ENCODE assay signal across 8 cellular contexts in the genomic region with DNA sequence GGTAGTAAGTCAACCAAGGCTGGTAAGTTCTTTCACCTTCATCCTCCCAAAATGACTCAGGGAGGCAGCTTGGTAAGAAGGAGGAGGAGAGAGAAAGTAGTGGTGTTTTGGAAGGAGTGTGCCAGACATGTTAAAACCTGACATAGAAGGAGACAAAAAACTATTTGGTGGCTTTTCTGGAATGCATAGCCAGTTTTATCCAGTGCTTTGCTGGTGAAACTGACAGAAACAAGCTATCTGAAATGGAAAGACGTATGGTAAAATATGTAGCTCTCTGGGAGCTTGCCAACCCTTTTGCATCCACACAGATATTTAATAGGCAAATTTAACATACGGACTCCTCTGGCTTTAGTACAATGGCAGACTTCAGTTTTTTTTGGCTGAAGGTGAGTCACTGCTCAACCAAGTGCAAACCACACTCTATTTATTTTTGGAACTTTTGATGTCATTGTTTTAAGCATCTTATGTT. TPM values are rescaled to one million over a fixed set of nuclear protein-coding genes. Genes with fewer than 3 reads are reported as not detected.
A peak's percentile ranks its signal among the peaks of the same experiment; 100 is the strongest.
DNase-seq lines count a peak whose midpoint lies in the region; ATAC-seq and TF ChIP-seq lines count a peak whose summit lies in the region.

No MANE protein-coding gene starts in this region.

- no peaks in the 10 kb centered on the region for H3K9me3 Mint-ChIP-seq in activated CD8-positive, alpha-beta memory T cell treated with anti-CD3 and anti-CD28 coated beads, Interleukin-2, amount 10 ng/mL, durations not matched to agents 7 days and 5 days (ENCODE audit: low read depth)
- no peaks in the 10 kb centered on the region for H3K9me3 Mint-ChIP-seq in endothelial cell (ENCODE audit: unreplicated experiment)

- intact Hi-C loops in Right ventricle myocardium superior (cut with DNase I): no loop called here

- ATAC-seq in activated CD8-positive, alpha-beta memory T cell treated with anti-CD3 and anti-CD28 coated beads, Interleukin-2, amount 10 ng/mL, durations not matched to agents 7 days and 5 days: peak; percentile 91
- ATAC-seq in HG02678 (IDR thresholded peaks at IDR 0.05; ENCODE audit: unreplicated experiment) (peak; percentile 77), Right ventricle myocardium superior (ENCODE audit: poor library complexity) (no peak)

- H3K4me1 Mint-ChIP-seq in activated CD8-positive, alpha-beta memory T cell treated with anti-CD3 and anti-CD28 coated beads, Interleukin-2, amount 10 ng/mL, durations not matched to agents 7 days and 5 days: peaks cover 53% of the 10 kb centered on the region
- H3K4me1 Mint-ChIP-seq in endothelial cell (ENCODE audit: unreplicated experiment): peaks cover 17% of the 10 kb centered on the region

- peak overlapping the region; percentile 87 for H3K27ac Mint-ChIP-seq in activated CD8-positive, alpha-beta memory T cell treated with anti-CD3 and anti-CD28 coated beads, Interleukin-2, amount 10 ng/mL, durations not matched to agents 7 days and 5 days
- H3K27ac Mint-ChIP-seq in endothelial cell (ENCODE audit: unreplicated experiment): no peak overlapping the region

- H3K27me3 Mint-ChIP-seq in activated CD8-positive, alpha-beta memory T cell treated with anti-CD3 and anti-CD28 coated beads, Interleukin-2, amount 10 ng/mL, durations not matched to agents 7 days and 5 days: no peaks in the 10 kb centered on the region
- no peaks in the 10 kb centered on the region for H3K27me3 Mint-ChIP-seq in endothelial cell (ENCODE audit: unreplicated experiment)

- peak; percentile 49 for DNase-seq in activated CD8-positive, alpha-beta memory T cell treated with anti-CD3 and anti-CD28 coated beads, Interleukin-2, amount 10 ng/mL, durations not matched to agents 7 days and 5 days
- DNase-seq in activated CD8-positive, alpha-beta memory T cell treated with anti-CD3 and anti-CD28 coated beads, Interleukin-2, amount 50 U/mL, for 48 hours: no peak
- DNase-seq in NCI-H446 treated with DMSO at 0.1 percent for 48 hours (lab: John Stamatoyannopoulos, UW): peak; percentile 56
- peak; percentile 56 for DNase-seq in fibroblast of gingiva (ENCODE audit: low read depth)
- DNase-seq in endothelial cell (ENCODE audit: low spot score): no peak
- no peak for DNase-seq in effector CD8-positive, alpha-beta T cell (lab: John Stamatoyannopoulos, UW)
- DNase-seq in Right ventricle myocardium superior: no peak

- peak overlapping the region; percentile 2 for H3K4me3 Mint-ChIP-seq in activated CD8-positive, alpha-beta memory T cell treated with anti-CD3 and anti-CD28 coated beads, Interleukin-2, amount 10 ng/mL, durations not matched to agents 7 days and 5 days
- no peak overlapping the region for H3K4me3 Mint-ChIP-seq in endothelial cell (ENCODE audit: unreplicated experiment)

- H3K36me3 Mint-ChIP-seq in activated CD8-positive, alpha-beta memory T cell treated with anti-CD3 and anti-CD28 coated beads, Interleukin-2, amount 10 ng/mL, durations not matched to agents 7 days and 5 days: peaks cover 74% of the 10 kb centered on the region
- peaks cover 12% of the 10 kb centered on the region for H3K36me3 Mint-ChIP-seq in endothelial cell (ENCODE audit: low read depth, unreplicated experiment)

- CTCF ChIA-PET in activated CD8-positive, alpha-beta memory T cell treated with anti-CD3 and anti-CD28 coated beads, Interleukin-2, amount 10 ng/mL, durations not matched to agents 7 days and 5 days (lab: Charles Lee): interaction anchor here (1.1 kb wide), 1 partner anchor 175 kb away, joined by 3 read pairs; no protein-coding TSS in a partner anchor

- TF ChIP-seq CTCF in endothelial cell (IDR thresholded peaks at IDR 0.05; ENCODE audit: unreplicated experiment): no peak

RNA-seq across cellular contexts. Expression of gene RAB14, which starts 45.4 kb away (rescaled TPM):
- total RNA-seq in activated CD8-positive, alpha-beta memory T cell treated with anti-CD3 and anti-CD28 coated beads, Interleukin-2, amount 10 ng/mL, durations not matched to agents 7 days and 5 days: 10 to 100 TPM; 57.6 to 71.2 TPM
- total RNA-seq in endothelial cell (ENCODE audit: unreplicated experiment) (81.6 TPM), Right ventricle myocardium superior (53.3 TPM)

Comparison
In these comparisons a context has a peak if more than half of its experiments do, and no peak if none do; other contexts are left out.
1. DNase-seq: peak in activated CD8-positive, alpha-beta memory T cell treated with anti-CD3 and anti-CD28 coated beads, Interleukin-2, amount 10 ng/mL, durations not matched to agents 7 days and 5 days (single experiment), NCI-H446 treated with DMSO at 0.1 percent for 48 hours (single experiment) and fibroblast of gingiva (single experiment); none in activated CD8-positive, alpha-beta memory T cell treated with anti-CD3 and anti-CD28 coated beads, Interleukin-2, amount 50 U/mL, for 48 hours (single experiment), endothelial cell (single experiment), effector CD8-positive, alpha-beta T cell (single experiment) and Right ventricle myocardium superior (single experiment).